Comparison of ENCODE assay signal across 2 cellular contexts in genomic region chr2:228135300-228135699, GRCh38.
TF ChIP-seq lines count a peak whose summit lies in the region.

No MANE protein-coding gene starts in this region.

TF ChIP-seq in HepG2, 621 proteins besides CTCF, POLR2A, EP300 and RAD21:
- TF ChIP-seq TAF1 (CRISPR knock-in tag; IDR thresholded peaks at IDR 0.05) (no peak), ZNF580 (CRISPR knock-in tag; IDR thresholded peaks at IDR 0.05; ENCODE audit: borderline replicate concordance, low read depth) (no peak), MAFF (IDR thresholded peaks at IDR 0.05; ENCODE audit: low read depth, low read length) (peak; percentile 48), SCMH1 (CRISPR knock-in tag; IDR thresholded peaks at IDR 0.05; ENCODE audit: borderline replicate concordance) (no peak), PRPF4 (IDR thresholded peaks at IDR 0.05; ENCODE audit: low read depth, low read length, poor library complexity, severe bottlenecking) (no peak), DNMT3B (CRISPR knock-in tag; conservative IDR thresholded peaks at IDR 0.05) (no peak), PLSCR1 (CRISPR knock-in tag; IDR thresholded peaks at IDR 0.05; ENCODE audit: borderline replicate concordance) (no peak), MAFK (conservative IDR thresholded peaks at IDR 0.05 in 1 of 2, IDR thresholded peaks at IDR 0.05 in 1 of 2; ENCODE audit: low read length in 2 of 2) (peak; percentile 60 to 70)
- TF ChIP-seq, protein P1, sequence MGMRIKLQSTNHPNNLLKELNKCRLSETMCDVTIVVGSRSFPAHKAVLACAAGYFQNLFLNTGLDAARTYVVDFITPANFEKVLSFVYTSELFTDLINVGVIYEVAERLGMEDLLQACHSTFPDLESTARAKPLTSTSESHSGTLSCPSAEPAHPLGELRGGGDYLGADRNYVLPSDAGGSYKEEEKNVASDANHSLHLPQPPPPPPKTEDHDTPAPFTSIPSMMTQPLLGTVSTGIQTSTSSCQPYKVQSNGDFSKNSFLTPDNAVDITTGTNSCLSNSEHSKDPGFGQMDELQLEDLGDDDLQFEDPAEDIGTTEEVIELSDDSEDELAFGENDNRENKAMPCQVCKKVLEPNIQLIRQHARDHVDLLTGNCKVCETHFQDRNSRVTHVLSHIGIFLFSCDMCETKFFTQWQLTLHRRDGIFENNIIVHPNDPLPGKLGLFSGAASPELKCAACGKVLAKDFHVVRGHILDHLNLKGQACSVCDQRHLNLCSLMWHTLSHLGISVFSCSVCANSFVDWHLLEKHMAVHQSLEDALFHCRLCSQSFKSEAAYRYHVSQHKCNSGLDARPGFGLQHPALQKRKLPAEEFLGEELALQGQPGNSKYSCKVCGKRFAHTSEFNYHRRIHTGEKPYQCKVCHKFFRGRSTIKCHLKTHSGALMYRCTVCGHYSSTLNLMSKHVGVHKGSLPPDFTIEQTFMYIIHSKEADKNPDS (CRISPR knock-in tag; IDR thresholded peaks at IDR 0.05) = no peak

TF ChIP-seq in A549, 52 proteins besides CTCF, POLR2A, EP300 and RAD21:
- TF ChIP-seq HOXB5 (CRISPR knock-in tag; IDR thresholded peaks at IDR 0.05) (no peak), ESRRA (IDR thresholded peaks at IDR 0.05; ENCODE audit: borderline replicate concordance, low read length) (no peak), RCOR1 (IDR thresholded peaks at IDR 0.05; ENCODE audit: low read depth, low read length) (no peak), NR3C1 (IDR thresholded peaks at IDR 0.05) (no peak), MAFK (IDR thresholded peaks at IDR 0.05; ENCODE audit: partially characterized antibody) (peak; percentile 46), TFCP2L1 (CRISPR knock-in tag; IDR thresholded peaks at IDR 0.05) (no peak)
- TF ChIP-seq, protein P2, sequence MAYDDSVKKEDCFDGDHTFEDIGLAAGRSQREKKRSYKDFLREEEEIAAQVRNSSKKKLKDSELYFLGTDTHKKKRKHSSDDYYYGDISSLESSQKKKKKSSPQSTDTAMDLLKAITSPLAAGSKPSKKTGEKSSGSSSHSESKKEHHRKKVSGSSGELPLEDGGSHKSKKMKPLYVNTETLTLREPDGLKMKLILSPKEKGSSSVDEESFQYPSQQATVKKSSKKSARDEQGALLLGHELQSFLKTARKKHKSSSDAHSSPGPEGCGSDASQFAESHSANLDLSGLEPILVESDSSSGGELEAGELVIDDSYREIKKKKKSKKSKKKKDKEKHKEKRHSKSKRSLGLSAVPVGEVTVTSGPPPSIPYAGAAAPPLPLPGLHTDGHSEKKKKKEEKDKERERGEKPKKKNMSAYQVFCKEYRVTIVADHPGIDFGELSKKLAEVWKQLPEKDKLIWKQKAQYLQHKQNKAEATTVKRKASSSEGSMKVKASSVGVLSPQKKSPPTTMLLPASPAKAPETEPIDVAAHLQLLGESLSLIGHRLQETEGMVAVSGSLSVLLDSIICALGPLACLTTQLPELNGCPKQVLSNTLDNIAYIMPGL (CRISPR knock-in tag; IDR thresholded peaks at IDR 0.05; ENCODE audit: borderline replicate concordance) = no peak
